Comparison of ENCODE assay signal across 8 cellular contexts in genomic region chr2:65056990-65057375, GRCh38. TPM values are rescaled to one million over a fixed set of nuclear protein-coding genes. Genes with fewer than 3 reads are reported as not detected.
DNase-seq lines count a peak whose midpoint lies in the region; ATAC-seq, FAIRE-seq and TF ChIP-seq lines count a peak whose summit lies in the region.

No MANE protein-coding gene starts in this region.

- intact Hi-C loops in endothelial cell of umbilical vein (cut with micrococcal nuclease) = loop anchor here (1.0 to 5.0 kb wide), 4 partner anchors 14 to 376 kb away; partner anchors contain the start of genes ACTR2, RAB1A and SPRED2

- peak overlapping the region; percentile 45 for H2AFZ ChIP-seq in endothelial cell of umbilical vein (ENCODE audit: low read depth, low read length)
- peak overlapping the region; percentile 99 for H2AFZ ChIP-seq in parathyroid adenoma

- H3K9me3 ChIP-seq in DOHH2 (ENCODE audit: control insufficient read depth, insufficient read depth, low read length) (no peaks in the 10 kb centered on the region), RWPE2 (ENCODE audit: severe bottlenecking) (no peaks in the 10 kb centered on the region), endothelial cell of umbilical vein (replicated peaks; ENCODE audit: control insufficient read depth, insufficient read depth, low read length) (no peaks in the 10 kb centered on the region), parathyroid adenoma (ENCODE audit: control insufficient read depth, low read length) (no peaks in the 10 kb centered on the region)

- H3K27me3 ChIP-seq in DOHH2 (ENCODE audit: control insufficient read depth, low read length) (no peaks in the 10 kb centered on the region), RWPE2 (ENCODE audit: insufficient read depth, poor library complexity, severe bottlenecking) (no peaks in the 10 kb centered on the region), endothelial cell of umbilical vein (ENCODE audit: control insufficient read depth in 2 of 2, insufficient read depth in 2 of 2, low read length in 2 of 2) (no peaks in the 10 kb centered on the region), parathyroid adenoma (ENCODE audit: control insufficient read depth, insufficient read depth, low read length) (no peaks in the 10 kb centered on the region)

- POLR2A ChIA-PET in endothelial cell of umbilical vein (lab: Charles Lee) = no interaction called here

- dilution Hi-C loops in endothelial cell of umbilical vein (cut with MboI; ENCODE audit: extremely low pct_ligation_motif_present, low sequenced_read_pairs) = no loop called here

- no peak for TF ChIP-seq POLR2A in endothelial cell of umbilical vein (IDR thresholded peaks at IDR 0.05; ENCODE audit: low read depth, low read length)

- peaks cover 31% of the 10 kb centered on the region for H3K79me2 ChIP-seq in DOHH2 (ENCODE audit: control insufficient read depth, low read length)
- H3K79me2 ChIP-seq in endothelial cell of umbilical vein (ENCODE audit: control insufficient read depth, insufficient read depth, low read length) = peaks cover 23% of the 10 kb centered on the region
- H3K79me2 ChIP-seq in parathyroid adenoma = peaks cover 48% of the 10 kb centered on the region

- H3K9me1 ChIP-seq in endothelial cell of umbilical vein (replicated peaks; ENCODE audit: control insufficient read depth, extremely low read depth, insufficient read depth, low read length) = peaks cover 2% of the 10 kb centered on the region

- H3K9me2 ChIP-seq in DOHH2 (replicated peaks; ENCODE audit: control insufficient read depth, low read length) = no peaks in the 10 kb centered on the region

- H3K36me3 ChIP-seq in DOHH2 (ENCODE audit: control insufficient read depth, low read length) (peaks cover 1% of the 10 kb centered on the region; the same call in 1 of the 2 replicates), RWPE2 (ENCODE audit: low read depth) (no peaks in the 10 kb centered on the region), endothelial cell of umbilical vein (ENCODE audit: control insufficient read depth in 2 of 2, extremely low read depth in 1 of 2, insufficient read depth in 2 of 2, low read length in 2 of 2) (no peaks in the 10 kb centered on the region), parathyroid adenoma (ENCODE audit: control insufficient read depth, insufficient read depth, low read length) (no peaks in the 10 kb centered on the region)

- BruUV-seq in endothelial cell of umbilical vein (replicated peaks; lab: Mats Ljungman, UMichigan) = TSS peak; percentile 8

- no peak for TF ChIP-seq CTCF in DOHH2 (IDR thresholded peaks at IDR 0.05; ENCODE audit: low read depth, low read length, poor library complexity, severe bottlenecking)
- no peak for TF ChIP-seq CTCF in RWPE2 (IDR thresholded peaks at IDR 0.05; ENCODE audit: poor library complexity, severe bottlenecking)
- no peak for TF ChIP-seq CTCF in endothelial cell of umbilical vein (IDR thresholded peaks at IDR 0.05; ENCODE audit: extremely low read depth in 1 of 2, insufficient read depth in 1 of 2, low read depth in 1 of 2, low read length in 2 of 2)
- no peak for TF ChIP-seq CTCF in parathyroid adenoma (IDR thresholded peaks at IDR 0.05)
- no peak for TF ChIP-seq CTCF in omental fat pad (IDR thresholded peaks at IDR 0.05)

- H3K4me2 ChIP-seq in DOHH2 (ENCODE audit: low read length) (peak overlapping the region; percentile 75), endothelial cell of umbilical vein (ENCODE audit: insufficient read depth, low read length) (peak overlapping the region; percentile 98), parathyroid adenoma (ENCODE audit: low read length) (peak overlapping the region; percentile 63)

- no peaks in the 10 kb centered on the region for H4K20me1 ChIP-seq in DOHH2 (ENCODE audit: control insufficient read depth, insufficient read depth, low read depth, low read length)
- H4K20me1 ChIP-seq in endothelial cell of umbilical vein (replicated peaks; ENCODE audit: control insufficient read depth, extremely low read depth, insufficient read depth, low read length) = no peaks in the 10 kb centered on the region

- FAIRE-seq in endothelial cell of umbilical vein (lab: Jason Lieb, UNC) = no peak

- H3K9ac ChIP-seq in endothelial cell of umbilical vein (replicated peaks; ENCODE audit: extremely low read depth, insufficient read depth, low read length) (peak overlapping the region; percentile 83), parathyroid adenoma (peak overlapping the region; percentile 43)

- H3K4me1 ChIP-seq in DOHH2 (ENCODE audit: control insufficient read depth, low read length) = peaks cover 44% of the 10 kb centered on the region
- H3K4me1 ChIP-seq in RWPE2 (ENCODE audit: insufficient read depth, poor library complexity, severe bottlenecking) = peaks cover 7% of the 10 kb centered on the region
- peaks cover 33% of the 10 kb centered on the region for H3K4me1 ChIP-seq in endothelial cell of umbilical vein (ENCODE audit: control insufficient read depth, extremely low read depth, insufficient read depth, low read length)
- H3K4me1 ChIP-seq in parathyroid adenoma = peaks cover 13% of the 10 kb centered on the region

- peak overlapping the region; percentile 91 for H3K4me3 ChIP-seq in DOHH2 (ENCODE audit: low read length)
- H3K4me3 ChIP-seq in RWPE2 (ENCODE audit: severe bottlenecking) = peak overlapping the region; percentile 71
- H3K4me3 ChIP-seq in endothelial cell of umbilical vein (replicated peaks in 1 of 3; ENCODE audit: insufficient read depth in 1 of 3, low read depth in 1 of 3, low read length in 3 of 3) = peak overlapping the region; percentile 74 to 96 (median 78)
- H3K4me3 ChIP-seq in parathyroid adenoma (ENCODE audit: low read depth, low read length) = peak overlapping the region; percentile 82

- ATAC-seq in RWPE2 (ENCODE audit: low read depth) (no peak), omental fat pad (ENCODE audit: low FRiP score) (no peak), GM18858 (IDR thresholded peaks at IDR 0.05; ENCODE audit: unreplicated experiment) (no peak)

- no peak for DNase-seq in RWPE2 (ENCODE audit: low spot score)
- peak; percentile 52 for DNase-seq in endothelial cell of umbilical vein (ENCODE audit: low read depth, low spot score)
- DNase-seq in omental fat pad (ENCODE audit: low spot score) = no peak
- no peak for DNase-seq in middle frontal gyrus (ENCODE audit: extremely low spot score, low spot score)
- no peak for DNase-seq in HCEC 1CT

- H3K27ac ChIP-seq in DOHH2 (ENCODE audit: low read depth, low read length) (no peak overlapping the region), RWPE2 (ENCODE audit: poor library complexity, severe bottlenecking) (peak overlapping the region; percentile 7), endothelial cell of umbilical vein (ENCODE audit: insufficient read depth, low read depth, low read length) (peak overlapping the region; percentile 81), parathyroid adenoma (peak overlapping the region; percentile 73)

- CTCF ChIA-PET in endothelial cell of umbilical vein (lab: Charles Lee) = interaction anchor here (0.8 to 2.0 kb wide), 8 partner anchors 8 to 404 kb away, joined by 3 to 10 read pairs (median 3); no protein-coding TSS in a partner anchor

- H3F3A ChIP-seq in DOHH2 (ENCODE audit: control insufficient read depth, insufficient read depth) = no peaks in the 10 kb centered on the region

TF ChIP-seq in endothelial cell of umbilical vein, 7 proteins besides CTCF, POLR2A, EP300 and RAD21:
- no peak for TF ChIP-seq POLR2AphosphoS5 (IDR thresholded peaks at IDR 0.05; ENCODE audit: insufficient read depth, low read depth, low read length)
- TF ChIP-seq, protein P1, sequence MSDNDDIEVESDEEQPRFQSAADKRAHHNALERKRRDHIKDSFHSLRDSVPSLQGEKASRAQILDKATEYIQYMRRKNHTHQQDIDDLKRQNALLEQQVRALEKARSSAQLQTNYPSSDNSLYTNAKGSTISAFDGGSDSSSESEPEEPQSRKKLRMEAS (IDR thresholded peaks at IDR 0.05; ENCODE audit: insufficient read depth, insufficient read length) = no peak
- no peak for TF ChIP-seq JUN (IDR thresholded peaks at IDR 0.05; ENCODE audit: borderline replicate concordance, insufficient read depth, insufficient read length, low read depth)
- TF ChIP-seq GATA2 (IDR thresholded peaks at IDR 0.05; ENCODE audit: insufficient read depth, insufficient read length, low read depth, low read length) = no peak
- TF ChIP-seq FOS (IDR thresholded peaks at IDR 0.05; ENCODE audit: borderline replicate concordance, insufficient read depth, low read length) = no peak
- TF ChIP-seq MYC (IDR thresholded peaks at IDR 0.05; ENCODE audit: low read depth, low read length) = no peak
- no peak for TF ChIP-seq EZH2 (IDR thresholded peaks at IDR 0.05; ENCODE audit: borderline replicate concordance, low read depth, low read length, severe bottlenecking)
TF ChIP-seq in endothelial cell of umbilical vein: peak in this region for 0.

RNA-seq across cellular contexts. Expression of gene CEP68, which starts 0.8 kb away (rescaled TPM):
- total RNA-seq in endothelial cell of umbilical vein = 20.0 and 21.4 TPM in 2 replicates
- polyA plus RNA-seq in endothelial cell of umbilical vein = 22.0 and 26.2 TPM in 2 replicates
- polyA plus RNA-seq in endothelial cell of umbilical vein (2011; cell fraction: cytosol; rRNA removed) = 15.0 and 17.9 TPM in 2 replicates
- 20.6 and 24.9 TPM in 2 replicates for polyA plus RNA-seq in endothelial cell of umbilical vein (2011; cell fraction: nucleus; rRNA removed)
- 13.1 and 14.3 TPM in 2 replicates for polyA plus RNA-seq in endothelial cell of umbilical vein (2012)
- 39.9 and 42.9 TPM in 2 replicates for polyA minus RNA-seq in endothelial cell of umbilical vein
- 2.3 TPM for polyA minus RNA-seq in endothelial cell of umbilical vein (2011; cell fraction: cytosol; rRNA and poly(A)+ RNA removed)
- 24.7 and 29.5 TPM in 2 replicates for polyA minus RNA-seq in endothelial cell of umbilical vein (2011; cell fraction: nucleus; rRNA and poly(A)+ RNA removed)
- 10 to 100 TPM in 3 of 4 donors, 1 to 10 TPM in 1; 9.7 to 67.3 (median 21.3) TPM for total RNA-seq in omental fat pad
